Comparison of ENCODE assay signal across 13 cellular contexts in genomic region chr10:104680467-104681401, GRCh38. TPM values are rescaled to one million over a fixed set of nuclear protein-coding genes. Genes with fewer than 3 reads are reported as not detected.
DNase-seq lines count a peak whose midpoint lies in the region; ATAC-seq and TF ChIP-seq lines count a peak whose summit lies in the region.
"Had no signal": no experiment of that assay in that cellular context is flagged by ENCODE, and none has a peak within 500 bp of the region (broad histone marks: within the 10 kb centered on the region; RNA-seq: fewer than 3 reads in every experiment).

No MANE protein-coding gene starts in this region.

- H3K4me3 Mint-ChIP-seq in neural crest cell = peak overlapping the region; percentile 89
- no peak overlapping the region for H3K4me3 Mint-ChIP-seq in CD8-positive, alpha-beta memory T cell
- H3K4me3 Mint-ChIP-seq: central memory CD8-positive, alpha-beta T cell had no signal

- intact Hi-C loops in left ventricle myocardium inferior (cut with micrococcal nuclease) (no loop called here), spleen (cut with DNase I; ENCODE audit: low total_unique reads) (no loop called here)

- TF ChIP-seq CTCF in RWPE2 (IDR thresholded peaks at IDR 0.05; ENCODE audit: poor library complexity, severe bottlenecking) (no peak), left ventricle myocardium inferior (IDR thresholded peaks at IDR 0.05; ENCODE audit: borderline replicate concordance) (no peak), neural crest cell (conservative IDR thresholded peaks at IDR 0.05) (no peak), spleen (IDR thresholded peaks at IDR 0.05 in 8 of 11, conservative IDR thresholded peaks at IDR 0.05 in 3 of 11) (no peak)

- H3K27me3 ChIP-seq in RWPE2 (ENCODE audit: insufficient read depth, poor library complexity, severe bottlenecking) = no peaks in the 10 kb centered on the region
- peaks cover 22% of the 10 kb centered on the region for H3K27me3 ChIP-seq in left ventricle myocardium inferior (ENCODE audit: low read depth)
- H3K27me3 ChIP-seq in spleen (replicated peaks in 1 of 7) = peaks cover 0 to 48% (median 0%) of the 10 kb centered on the region in 7 donors
- no peaks in the 10 kb centered on the region for H3K27me3 ChIP-seq in CD8-positive, alpha-beta memory T cell (ENCODE audit: insufficient read depth, low read length, poor library complexity, severe bottlenecking)
- H3K27me3 ChIP-seq: BLaER1 treated with 17β-estradiol and CSF1 and Interleukin-3, amounts not matched to agents 10 nM and 100 nM had no signal

- H3K4me1 ChIP-seq in RWPE2 (ENCODE audit: insufficient read depth, poor library complexity, severe bottlenecking) (no peaks in the 10 kb centered on the region), left ventricle myocardium inferior (no peaks in the 10 kb centered on the region), spleen (no peaks in the 10 kb centered on the region)
- no peaks in the 10 kb centered on the region for H3K4me1 ChIP-seq in CD8-positive, alpha-beta memory T cell (ENCODE audit: insufficient read depth, low read length)
- H3K4me1 ChIP-seq: BLaER1 treated with 17β-estradiol and CSF1 and Interleukin-3, amounts not matched to agents 10 nM and 100 nM had no signal

- no peaks in the 10 kb centered on the region for H3K36me3 Mint-ChIP-seq in neural crest cell (ENCODE audit: low read depth)
- no peaks in the 10 kb centered on the region for H3K36me3 Mint-ChIP-seq in CD8-positive, alpha-beta memory T cell

- H3K9me3 Mint-ChIP-seq in neural crest cell = no peaks in the 10 kb centered on the region
- H3K9me3 Mint-ChIP-seq in CD8-positive, alpha-beta memory T cell = no peaks in the 10 kb centered on the region
- H3K9me3 Mint-ChIP-seq: central memory CD8-positive, alpha-beta T cell had no signal

- DNase-seq in AG20443 (ENCODE audit: low spot score) = peak; percentile 49
- no peak for DNase-seq in RWPE2 (ENCODE audit: low spot score)
- DNase-seq in left ventricle myocardium inferior = no peak
- DNase-seq in neural crest cell (ENCODE audit: low read depth, low spot score) = peak; percentile 59
- DNase-seq in spleen = no peak
- no peak for DNase-seq in CD8-positive, alpha-beta memory T cell
- DNase-seq in DMS53 (lab: John Stamatoyannopoulos, UW) = no peak
- DNase-seq: activated CD4-positive, alpha-beta T cell treated with anti-CD3 and anti-CD28 coated beads for 1 hour had no signal

- peaks cover 44% of the 10 kb centered on the region for H3K4me1 Mint-ChIP-seq in neural crest cell
- no peaks in the 10 kb centered on the region for H3K4me1 Mint-ChIP-seq in CD8-positive, alpha-beta memory T cell
- H3K4me1 Mint-ChIP-seq: central memory CD8-positive, alpha-beta T cell had no signal

- 25 to 30% (median 26%) methylated on average over 31 to 35 of the region's 35 CpGs for WGBS in spleen, 5 donors

- POLR2A ChIA-PET in CD8-positive, alpha-beta memory T cell (lab: Charles Lee) = no interaction called here

- no peaks in the 10 kb centered on the region for H3K9me3 ChIP-seq in RWPE2 (ENCODE audit: severe bottlenecking)
- H3K9me3 ChIP-seq in left ventricle myocardium inferior (replicated peaks) = no peaks in the 10 kb centered on the region
- H3K9me3 ChIP-seq in spleen = no peaks in the 10 kb centered on the region
- H3K9me3 ChIP-seq in CD8-positive, alpha-beta memory T cell (ENCODE audit: low read length) = no peaks in the 10 kb centered on the region
- H3K9me3 ChIP-seq: BLaER1 treated with 17β-estradiol and CSF1 and Interleukin-3, amounts not matched to agents 10 nM and 100 nM had no signal

- H3K4me3 ChIP-seq in RWPE2 (ENCODE audit: severe bottlenecking) (no peak overlapping the region), left ventricle myocardium inferior (peak overlapping the region; percentile 58), spleen (peak overlapping the region in 1 of 8 donors; percentile 19)
- H3K4me3 ChIP-seq in CD8-positive, alpha-beta memory T cell (ENCODE audit: low read length) = no peak overlapping the region
- H3K4me3 ChIP-seq: BLaER1 treated with 17β-estradiol and CSF1 and Interleukin-3, amounts not matched to agents 10 nM and 100 nM had no signal

- H3K27ac ChIP-seq in RWPE2 (ENCODE audit: poor library complexity, severe bottlenecking) (no peak overlapping the region), left ventricle myocardium inferior (replicated peaks) (no peak overlapping the region), spleen (no peak overlapping the region)
- no peak overlapping the region for H3K27ac ChIP-seq in CD8-positive, alpha-beta memory T cell (ENCODE audit: low read depth, low read length)
- H3K27ac ChIP-seq: BLaER1 treated with 17β-estradiol and CSF1 and Interleukin-3, amounts not matched to agents 10 nM and 100 nM had no signal

- H3K36me3 ChIP-seq in RWPE2 (ENCODE audit: low read depth) (no peaks in the 10 kb centered on the region), left ventricle myocardium inferior (no peaks in the 10 kb centered on the region), spleen (no peaks in the 10 kb centered on the region)
- no peaks in the 10 kb centered on the region for H3K36me3 ChIP-seq in CD8-positive, alpha-beta memory T cell (ENCODE audit: insufficient read depth, low read length)
- H3K36me3 ChIP-seq: BLaER1 treated with 17β-estradiol and CSF1 and Interleukin-3, amounts not matched to agents 10 nM and 100 nM had no signal

- CTCF ChIA-PET in CD8-positive, alpha-beta memory T cell (lab: Charles Lee) = no interaction called here

- TF ChIP-seq POLR2A in spleen (IDR thresholded peaks at IDR 0.05) = no peak

- ATAC-seq in RWPE2 (ENCODE audit: low read depth) (peak; percentile 53; the same call in 2 of the 3 replicates), HG03520 (IDR thresholded peaks at IDR 0.05; ENCODE audit: unreplicated experiment) (no peak)

- H3K27me3 Mint-ChIP-seq in neural crest cell (ENCODE audit: low read depth) = peaks cover 3% of the 10 kb centered on the region
- peaks cover 8 to 31% of the 10 kb centered on the region in 2 donors for H3K27me3 Mint-ChIP-seq in CD8-positive, alpha-beta memory T cell

- peak overlapping the region; percentile 89 for H3K27ac Mint-ChIP-seq in neural crest cell (ENCODE audit: unreplicated experiment)
- no peak overlapping the region for H3K27ac Mint-ChIP-seq in CD8-positive, alpha-beta memory T cell

RNA-seq across cellular contexts. Expression of gene SORCS3, which starts 39.6 kb away (rescaled TPM):
- total RNA-seq in left ventricle myocardium inferior (0.03 TPM), neural crest cell (3.3 and 3.4 TPM in 2 replicates), spleen (under 1 TPM in 2 of 7 donors, not detected in 5; 0.03 to 0.06 TPM)
- not detected for polyA plus RNA-seq in spleen
- total RNA-seq in CD8-positive, alpha-beta memory T cell = not detected
- not detected for polyA plus RNA-seq in CD8-positive, alpha-beta memory T cell
- total RNA-seq: NCI-H460, subcutaneous adipose tissue had no signal

Comparison
In these comparisons a context has a peak if more than half of its experiments do, and no peak if none do; other contexts are left out.
1. DNase-seq: peak in AG20443 (single experiment) and neural crest cell (single experiment); none in RWPE2 (single experiment), left ventricle myocardium inferior (single experiment), spleen (single experiment), CD8-positive, alpha-beta memory T cell (0 of 5) and DMS53 (single experiment).